Comparison of ENCODE assay signal across 1 cellular context in the genomic region with DNA sequence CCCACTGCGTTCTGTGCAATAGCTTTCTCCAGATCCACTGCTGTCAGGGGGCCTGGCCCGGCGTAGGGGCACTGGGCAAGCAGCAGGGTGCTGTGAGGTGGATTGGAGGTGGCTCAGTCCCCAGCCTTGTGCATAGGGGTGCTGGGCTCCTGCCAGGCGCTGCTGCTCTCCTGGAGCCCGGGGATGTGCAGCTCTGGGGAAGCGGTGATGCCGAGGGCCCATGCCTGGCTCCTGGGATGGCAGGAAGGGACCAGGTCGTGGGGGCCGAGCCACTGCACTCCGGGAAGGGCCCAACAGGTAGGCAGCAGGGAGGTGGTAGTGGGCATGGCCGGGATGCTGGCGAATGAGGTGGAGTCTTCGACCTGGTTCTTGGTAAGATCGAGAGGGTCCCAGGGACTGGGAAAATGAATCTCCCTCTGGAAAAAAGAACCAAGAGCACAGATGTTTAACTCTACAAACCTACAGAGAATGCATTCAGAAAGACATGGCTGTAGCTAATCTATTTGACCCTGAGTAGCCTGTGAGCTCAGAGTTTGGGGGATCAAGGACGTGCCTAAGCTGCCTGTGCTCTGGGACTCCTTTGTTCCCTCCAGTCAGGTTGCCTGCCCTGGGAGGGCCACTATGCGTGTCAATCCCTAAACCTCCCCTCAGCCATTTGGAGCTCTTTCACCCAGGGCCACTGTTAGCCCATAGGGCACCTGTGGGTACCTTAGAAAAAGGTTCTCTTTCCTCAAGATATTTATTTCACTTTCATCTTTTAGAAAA.
TF ChIP-seq lines count a peak whose summit lies in the region.

No MANE protein-coding gene starts in this region.

TF ChIP-seq in HepG2, 621 proteins besides CTCF, POLR2A, EP300 and RAD21 (continued from another document and continues in another):
- TF ChIP-seq PAXIP1 (CRISPR knock-in tag; conservative IDR thresholded peaks at IDR 0.05) (0 out of 2 replicates have a peak, but pooled peaks have one; percentile 41), ZNF34 (CRISPR knock-in tag; IDR thresholded peaks at IDR 0.05; ENCODE audit: borderline replicate concordance) (no peak), HMG20B (CRISPR knock-in tag; conservative IDR thresholded peaks at IDR 0.05) (no peak), EZH2 (conservative IDR thresholded peaks at IDR 0.05; ENCODE audit: low read depth, low read length) (no peak), MEIS2 (CRISPR knock-in tag; IDR thresholded peaks at IDR 0.05) (no peak), SOX13 (IDR thresholded peaks at IDR 0.05) (no peak), SOX13 (CRISPR knock-in tag; conservative IDR thresholded peaks at IDR 0.05 in 1 of 2, IDR thresholded peaks at IDR 0.05 in 1 of 2) (peak in 1 of 2 experiments; percentile 57; a peak in 2 of 4 replicates), ZNF746 (CRISPR knock-in tag; IDR thresholded peaks at IDR 0.05) (no peak), GTF3A (CRISPR knock-in tag; conservative IDR thresholded peaks at IDR 0.05) (no peak), NPAS2 (CRISPR knock-in tag; IDR thresholded peaks at IDR 0.05; ENCODE audit: borderline replicate concordance) (no peak), CC2D1A (CRISPR knock-in tag; IDR thresholded peaks at IDR 0.05) (no peak), SRF (IDR thresholded peaks at IDR 0.05; ENCODE audit: low read depth, low read length) (no peak), ZNF768 (CRISPR knock-in tag; IDR thresholded peaks at IDR 0.05) (0 out of 2 replicates have a peak, but pooled peaks have one; percentile 10), ZSCAN12 (CRISPR knock-in tag; IDR thresholded peaks at IDR 0.05) (no peak), KLF9 (CRISPR knock-in tag; IDR thresholded peaks at IDR 0.05; ENCODE audit: low read depth) (no peak), NCOA1 (CRISPR knock-in tag; IDR thresholded peaks at IDR 0.05) (no peak), ARNT (IDR thresholded peaks at IDR 0.05) (no peak), ZNF776 (CRISPR knock-in tag; IDR thresholded peaks at IDR 0.05) (0 out of 2 replicates have a peak, but pooled peaks have one; percentile 35), ZNF263 (CRISPR knock-in tag; IDR thresholded peaks at IDR 0.05) (no peak), MED13 (CRISPR knock-in tag; IDR thresholded peaks at IDR 0.05) (no peak), TAF15 (IDR thresholded peaks at IDR 0.05; ENCODE audit: low read depth, low read length, poor library complexity, severe bottlenecking) (no peak), ZNF569 (CRISPR knock-in tag; IDR thresholded peaks at IDR 0.05; ENCODE audit: borderline replicate concordance) (no peak), HIC2 (CRISPR knock-in tag; IDR thresholded peaks at IDR 0.05; ENCODE audit: low read depth) (no peak), ZNF547 (CRISPR knock-in tag; IDR thresholded peaks at IDR 0.05) (no peak), KAT8 (CRISPR knock-in tag; IDR thresholded peaks at IDR 0.05) (no peak), NCOA2 (CRISPR knock-in tag; IDR thresholded peaks at IDR 0.05) (peak; percentile 48; the same call in 1 of the 2 replicates), ZNF589 (CRISPR knock-in tag; conservative IDR thresholded peaks at IDR 0.05) (peak; percentile 65; the same call in 1 of the 2 replicates), ZNF629 (CRISPR knock-in tag; conservative IDR thresholded peaks at IDR 0.05) (no peak), REST (IDR thresholded peaks at IDR 0.05; ENCODE audit: borderline replicate concordance in 1 of 2, low read depth in 1 of 2, low read length in 2 of 2) (no peak), PITX1 (CRISPR knock-in tag; IDR thresholded peaks at IDR 0.05) (peak; percentile 74; the same call in 1 of the 2 replicates), RBFOX2 (IDR thresholded peaks at IDR 0.05; ENCODE audit: low read depth, low read length) (peak; percentile 36; the same call in 1 of the 2 replicates), ZNF512B (CRISPR knock-in tag; IDR thresholded peaks at IDR 0.05; ENCODE audit: borderline replicate concordance) (no peak)
- TF ChIP-seq, protein P1, sequence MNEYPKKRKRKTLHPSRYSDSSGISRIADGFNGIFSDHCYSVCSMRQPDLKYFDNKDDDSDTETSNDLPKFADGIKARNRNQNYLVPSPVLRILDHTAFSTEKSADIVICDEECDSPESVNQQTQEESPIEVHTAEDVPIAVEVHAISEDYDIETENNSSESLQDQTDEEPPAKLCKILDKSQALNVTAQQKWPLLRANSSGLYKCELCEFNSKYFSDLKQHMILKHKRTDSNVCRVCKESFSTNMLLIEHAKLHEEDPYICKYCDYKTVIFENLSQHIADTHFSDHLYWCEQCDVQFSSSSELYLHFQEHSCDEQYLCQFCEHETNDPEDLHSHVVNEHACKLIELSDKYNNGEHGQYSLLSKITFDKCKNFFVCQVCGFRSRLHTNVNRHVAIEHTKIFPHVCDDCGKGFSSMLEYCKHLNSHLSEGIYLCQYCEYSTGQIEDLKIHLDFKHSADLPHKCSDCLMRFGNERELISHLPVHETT (CRISPR knock-in tag; conservative IDR thresholded peaks at IDR 0.05) = no peak
- TF ChIP-seq, protein P2, sequence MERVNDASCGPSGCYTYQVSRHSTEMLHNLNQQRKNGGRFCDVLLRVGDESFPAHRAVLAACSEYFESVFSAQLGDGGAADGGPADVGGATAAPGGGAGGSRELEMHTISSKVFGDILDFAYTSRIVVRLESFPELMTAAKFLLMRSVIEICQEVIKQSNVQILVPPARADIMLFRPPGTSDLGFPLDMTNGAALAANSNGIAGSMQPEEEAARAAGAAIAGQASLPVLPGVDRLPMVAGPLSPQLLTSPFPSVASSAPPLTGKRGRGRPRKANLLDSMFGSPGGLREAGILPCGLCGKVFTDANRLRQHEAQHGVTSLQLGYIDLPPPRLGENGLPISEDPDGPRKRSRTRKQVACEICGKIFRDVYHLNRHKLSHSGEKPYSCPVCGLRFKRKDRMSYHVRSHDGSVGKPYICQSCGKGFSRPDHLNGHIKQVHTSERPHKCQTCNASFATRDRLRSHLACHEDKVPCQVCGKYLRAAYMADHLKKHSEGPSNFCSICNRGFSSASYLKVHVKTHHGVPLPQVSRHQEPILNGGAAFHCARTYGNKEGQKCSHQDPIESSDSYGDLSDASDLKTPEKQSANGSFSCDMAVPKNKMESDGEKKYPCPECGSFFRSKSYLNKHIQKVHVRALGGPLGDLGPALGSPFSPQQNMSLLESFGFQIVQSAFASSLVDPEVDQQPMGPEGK (CRISPR knock-in tag; IDR thresholded peaks at IDR 0.05) = no peak
- TF ChIP-seq, protein P3, sequence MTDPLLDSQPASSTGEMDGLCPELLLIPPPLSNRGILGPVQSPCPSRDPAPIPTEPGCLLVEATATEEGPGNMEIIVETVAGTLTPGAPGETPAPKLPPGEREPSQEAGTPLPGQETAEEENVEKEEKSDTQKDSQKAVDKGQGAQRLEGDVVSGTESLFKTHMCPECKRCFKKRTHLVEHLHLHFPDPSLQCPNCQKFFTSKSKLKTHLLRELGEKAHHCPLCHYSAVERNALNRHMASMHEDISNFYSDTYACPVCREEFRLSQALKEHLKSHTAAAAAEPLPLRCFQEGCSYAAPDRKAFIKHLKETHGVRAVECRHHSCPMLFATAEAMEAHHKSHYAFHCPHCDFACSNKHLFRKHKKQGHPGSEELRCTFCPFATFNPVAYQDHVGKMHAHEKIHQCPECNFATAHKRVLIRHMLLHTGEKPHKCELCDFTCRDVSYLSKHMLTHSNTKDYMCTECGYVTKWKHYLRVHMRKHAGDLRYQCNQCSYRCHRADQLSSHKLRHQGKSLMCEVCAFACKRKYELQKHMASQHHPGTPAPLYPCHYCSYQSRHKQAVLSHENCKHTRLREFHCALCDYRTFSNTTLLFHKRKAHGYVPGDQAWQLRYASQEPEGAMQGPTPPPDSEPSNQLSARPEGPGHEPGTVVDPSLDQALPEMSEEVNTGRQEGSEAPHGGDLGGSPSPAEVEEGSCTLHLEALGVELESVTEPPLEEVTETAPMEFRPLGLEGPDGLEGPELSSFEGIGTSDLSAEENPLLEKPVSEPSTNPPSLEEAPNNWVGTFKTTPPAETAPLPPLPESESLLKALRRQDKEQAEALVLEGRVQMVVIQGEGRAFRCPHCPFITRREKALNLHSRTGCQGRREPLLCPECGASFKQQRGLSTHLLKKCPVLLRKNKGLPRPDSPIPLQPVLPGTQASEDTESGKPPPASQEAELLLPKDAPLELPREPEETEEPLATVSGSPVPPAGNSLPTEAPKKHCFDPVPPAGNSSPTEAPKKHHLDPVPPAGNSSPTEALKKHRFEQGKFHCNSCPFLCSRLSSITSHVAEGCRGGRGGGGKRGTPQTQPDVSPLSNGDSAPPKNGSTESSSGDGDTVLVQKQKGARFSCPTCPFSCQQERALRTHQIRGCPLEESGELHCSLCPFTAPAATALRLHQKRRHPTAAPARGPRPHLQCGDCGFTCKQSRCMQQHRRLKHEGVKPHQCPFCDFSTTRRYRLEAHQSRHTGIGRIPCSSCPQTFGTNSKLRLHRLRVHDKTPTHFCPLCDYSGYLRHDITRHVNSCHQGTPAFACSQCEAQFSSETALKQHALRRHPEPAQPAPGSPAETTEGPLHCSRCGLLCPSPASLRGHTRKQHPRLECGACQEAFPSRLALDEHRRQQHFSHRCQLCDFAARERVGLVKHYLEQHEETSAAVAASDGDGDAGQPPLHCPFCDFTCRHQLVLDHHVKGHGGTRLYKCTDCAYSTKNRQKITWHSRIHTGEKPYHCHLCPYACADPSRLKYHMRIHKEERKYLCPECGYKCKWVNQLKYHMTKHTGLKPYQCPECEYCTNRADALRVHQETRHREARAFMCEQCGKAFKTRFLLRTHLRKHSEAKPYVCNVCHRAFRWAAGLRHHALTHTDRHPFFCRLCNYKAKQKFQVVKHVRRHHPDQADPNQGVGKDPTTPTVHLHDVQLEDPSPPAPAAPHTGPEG (CRISPR knock-in tag; IDR thresholded peaks at IDR 0.05) = no peak
